25 cellular contexts compared by ENCODE assay signal in genomic region chr17:36000730-36001108, GRCh38. TPM values are rescaled to one million over a fixed set of nuclear protein-coding genes. Genes with fewer than 3 reads are reported as not detected.
DNase-seq lines count a peak whose midpoint lies in the region; ATAC-seq and TF ChIP-seq lines count a peak whose summit lies in the region.
"Had no signal": no experiment of that assay in that cellular context is flagged by ENCODE, and none has a peak within 500 bp of the region (broad histone marks: within the 10 kb centered on the region; RNA-seq: fewer than 3 reads in every experiment).

No MANE protein-coding gene starts in this region.

- DNase-seq in Peyer's patch: peak in 2 of 3 donors; percentile 61
- DNase-seq in left lobe of liver (ENCODE audit: low spot score): no peak
- peak; percentile 21 for DNase-seq in osteoblast (ENCODE audit: insufficient read length, low spot score, missing footprints)
- no peak for DNase-seq in type B pancreatic cell (ENCODE audit: extremely low spot score, unreplicated experiment)
- no peak for DNase-seq in NCI-H345 treated with DMSO at 0.1 percent for 48 hours (lab: John Stamatoyannopoulos, UW; ENCODE audit: unreplicated experiment)
- DNase-seq in NCI-H2029 (lab: John Stamatoyannopoulos, UW): no peak
- DNase-seq: HCEC 1CT, IMR-90, MV-4-11, NCI-H1105 treated with DMSO at 0.1 percent for 48 hours, NCI-H2081, NCI-H2171, NCI-H446, NCI-H526 treated with DMSO at 0.1 percent for 48 hours, OCI-M1 had no signal

- H2AFZ ChIP-seq in osteoblast (ENCODE audit: low read length): no peak overlapping the region

- no peaks in the 10 kb centered on the region for H4K20me1 ChIP-seq in osteoblast (ENCODE audit: insufficient read depth, low read length)

- H3K4me1 ChIP-seq in Peyer's patch: peaks cover 0 to 16% (median 0%) of the 10 kb centered on the region in 4 donors
- H3K4me1 ChIP-seq in osteoblast (ENCODE audit: insufficient read depth, low read length): no peaks in the 10 kb centered on the region
- H3K4me1 ChIP-seq: A549, SJSA1 had no signal

- peaks cover 13% of the 10 kb centered on the region for H3K4me1 Mint-ChIP-seq in type B pancreatic cell (ENCODE audit: unreplicated experiment)

- peak overlapping the region in 3 of 4 donors; percentile 22 to 58 (median 55) for H3K4me3 ChIP-seq in Peyer's patch
- H3K4me3 ChIP-seq in osteoblast (ENCODE audit: insufficient read depth, low read length): no peak overlapping the region
- H3K4me3 ChIP-seq: A549, GM23338, SJSA1 had no signal

- H3K4me3 Mint-ChIP-seq in type B pancreatic cell: peak overlapping the region; percentile 65
- H3K4me3 Mint-ChIP-seq: B cell, CD14-positive monocyte, GM23338 had no signal

- peaks cover 11% of the 10 kb centered on the region for H3K27me3 Mint-ChIP-seq in type B pancreatic cell

- H3K27ac ChIP-seq in Peyer's patch: peak overlapping the region in 3 of 4 donors; percentile 63 to 96 (median 87)
- H3K27ac ChIP-seq in osteoblast (ENCODE audit: low read depth, low read length): no peak overlapping the region
- H3K27ac ChIP-seq: A549, SJSA1 had no signal

- no peak for TF ChIP-seq CTCF in Peyer's patch (IDR thresholded peaks at IDR 0.05)
- no peak for TF ChIP-seq CTCF in osteoblast (IDR thresholded peaks at IDR 0.05; ENCODE audit: extremely low read depth, low read depth, low read length)
- no peak for TF ChIP-seq CTCF in type B pancreatic cell (conservative IDR thresholded peaks at IDR 0.05)

- H3K36me3 ChIP-seq in Peyer's patch: peaks cover 0 to 9% (median 0%) of the 10 kb centered on the region in 3 donors
- no peaks in the 10 kb centered on the region for H3K36me3 ChIP-seq in osteoblast (ENCODE audit: insufficient read depth, low read length)
- H3K36me3 ChIP-seq: SJSA1 had no signal

- H3K27me3 ChIP-seq in Peyer's patch (no peaks in the 10 kb centered on the region), osteoblast (ENCODE audit: insufficient read depth, low read length) (no peaks in the 10 kb centered on the region)
- H3K27me3 ChIP-seq: SJSA1 had no signal

- no peak overlapping the region for H3K4me2 ChIP-seq in osteoblast (ENCODE audit: insufficient read depth, low read length)
- H3K4me2 ChIP-seq: A549, GM23338 had no signal

- peak overlapping the region; percentile 80 for H3K27ac Mint-ChIP-seq in type B pancreatic cell
- H3K27ac Mint-ChIP-seq: B cell, CD14-positive monocyte, GM23338 had no signal

- H3K79me2 ChIP-seq in osteoblast (ENCODE audit: insufficient read depth, low read length): no peaks in the 10 kb centered on the region

- H3K36me3 Mint-ChIP-seq in type B pancreatic cell: no peaks in the 10 kb centered on the region
- H3K36me3 Mint-ChIP-seq: CD14-positive monocyte had no signal

- no peaks in the 10 kb centered on the region for H3K9me3 ChIP-seq in Peyer's patch
- H3K9me3 ChIP-seq in osteoblast (ENCODE audit: low read depth, low read length): no peaks in the 10 kb centered on the region
- H3K9me3 ChIP-seq: A549, SJSA1 had no signal

- H3K9me3 Mint-ChIP-seq in type B pancreatic cell: no peaks in the 10 kb centered on the region
- H3K9me3 Mint-ChIP-seq: CD14-positive monocyte, GM23338 had no signal

- ATAC-seq in left lobe of liver (peak; percentile 43), GM19395 (IDR thresholded peaks at IDR 0.05; ENCODE audit: unreplicated experiment) (no peak), HG02588 (IDR thresholded peaks at IDR 0.05; ENCODE audit: unreplicated experiment) (no peak)
- ATAC-seq: GM23338, Right ventricle myocardium inferior had no signal

- TF ChIP-seq POLR2A in Peyer's patch (IDR thresholded peaks at IDR 0.05): no peak

RNA-seq across cellular contexts. Expression of gene CCL15, which starts 0.6 kb away (rescaled TPM):
- total RNA-seq in Peyer's patch (10 to 100 TPM in 3 of 4 donors, 1 to 10 TPM in 1; 4.1 to 63.9 (median 27.0) TPM), left lobe of liver (13.8 TPM), osteoblast (not detected in 2 replicates), type B pancreatic cell (ENCODE audit: low replicate concordance) (2.0 and 5.0 TPM in 2 replicates)
- total RNA-seq: B cell, GM23338, HT1080, IMR-90, M059J, Right ventricle myocardium inferior, SJSA1 had no signal

RNA-seq across cellular contexts. Expression of gene CCL14, which starts 14.2 kb away (rescaled TPM):
- total RNA-seq in Peyer's patch (1 to 10 TPM; 6.3 to 8.3 (median 6.7) TPM), left lobe of liver (16.9 TPM), osteoblast (not detected in 2 replicates), type B pancreatic cell (ENCODE audit: low replicate concordance) (not detected in 2 replicates)
- total RNA-seq: B cell, GM23338, HT1080, IMR-90, M059J, SJSA1 had no signal

RNA-seq across cellular contexts. Expression of gene CCL23, which starts 17.1 kb away (rescaled TPM):
- total RNA-seq in Peyer's patch (1 to 10 TPM in 1 of 4 donors, not detected in 3; 3.6 TPM), left lobe of liver (1.4 TPM), osteoblast (not detected in 2 replicates), type B pancreatic cell (ENCODE audit: low replicate concordance) (not detected in 2 replicates)
- total RNA-seq: B cell, GM23338, HT1080, IMR-90, M059J, Right ventricle myocardium inferior, SJSA1 had no signal

RNA-seq across cellular contexts. Expression of gene CCL16, which starts 19.4 kb away (rescaled TPM):
- total RNA-seq in Peyer's patch (1 to 10 TPM in 1 of 4 donors, under 1 TPM in 1, not detected in 2; 0.54 to 1.1 TPM), left lobe of liver (31.1 TPM), osteoblast (not detected in 2 replicates), type B pancreatic cell (ENCODE audit: low replicate concordance) (not detected in 2 replicates)
- total RNA-seq: B cell, GM23338, HT1080, IMR-90, M059J, Right ventricle myocardium inferior, SJSA1 had no signal

RNA-seq across cellular contexts. Expression of gene LYZL6, which starts 57.2 kb away (rescaled TPM):
- total RNA-seq in Peyer's patch (not detected), left lobe of liver (not detected), osteoblast (not detected in 2 replicates), type B pancreatic cell (ENCODE audit: low replicate concordance) (not detected in 2 replicates)
- total RNA-seq: B cell, GM23338, HT1080, IMR-90, M059J, Right ventricle myocardium inferior, SJSA1 had no signal

Comparison
In these comparisons a context has a peak if more than half of its experiments do, and no peak if none do; other contexts are left out.
1. DNase-seq: peak in Peyer's patch (2 of 3) and osteoblast (single experiment); none in left lobe of liver (single experiment), type B pancreatic cell (single experiment), NCI-H345 treated with DMSO at 0.1 percent for 48 hours (single experiment) and NCI-H2029 (single experiment).